In the genomic region with DNA sequence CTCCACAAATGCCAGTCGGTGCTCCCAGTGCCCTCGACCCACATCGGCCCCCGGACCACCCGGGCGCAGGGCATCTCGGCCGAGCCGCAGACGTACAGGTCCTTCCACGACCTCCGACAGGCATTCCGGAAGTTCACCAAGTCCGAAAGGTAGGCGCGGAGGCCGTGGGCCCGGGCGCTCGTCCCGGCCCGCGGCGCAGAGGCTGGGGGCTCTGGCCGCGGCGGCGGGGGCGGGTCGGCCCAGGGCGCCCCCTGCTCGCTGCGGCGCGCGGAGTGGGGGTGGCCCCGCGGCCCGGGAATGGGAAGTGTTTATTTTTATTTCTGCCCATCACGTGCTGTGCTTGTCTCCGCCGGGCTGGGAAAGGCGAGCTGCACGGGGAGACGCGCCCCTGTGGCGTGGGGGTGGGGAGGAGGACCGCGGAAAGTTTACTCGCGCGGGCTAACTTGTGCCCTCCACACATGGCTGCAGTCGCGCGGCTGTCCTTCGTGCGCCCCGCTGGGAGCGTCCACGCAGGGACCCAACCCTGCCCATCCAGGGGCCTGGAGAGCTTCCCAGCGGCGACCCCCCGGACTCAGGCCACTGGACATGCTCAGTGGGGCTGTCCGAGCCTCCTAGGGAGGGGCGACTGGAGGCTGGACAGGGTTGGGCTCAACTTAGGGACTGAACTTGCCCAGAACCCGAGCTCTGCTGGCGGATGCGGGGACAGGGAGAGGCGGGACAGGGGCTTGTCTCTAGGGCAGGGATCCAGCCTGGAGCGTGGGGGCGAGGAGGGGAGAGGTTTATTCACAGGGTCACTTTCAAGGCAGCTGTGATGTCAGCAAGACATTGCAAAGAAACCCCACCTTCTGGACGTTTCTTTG, we compare ENCODE assay signal across 8 cellular contexts.
DNase-seq lines count a peak whose midpoint lies in the region; ATAC-seq and TF ChIP-seq lines count a peak whose summit lies in the region.

No MANE protein-coding gene starts in this region.

- H3K4me1 ChIP-seq in left lung (no peaks in the 10 kb centered on the region), thymus (ENCODE audit: control insufficient read depth, insufficient read depth, low read length) (no peaks in the 10 kb centered on the region)

- peak overlapping the region; percentile 82 to 94 for H3K27ac ChIP-seq in left lung
- H3K27ac ChIP-seq in thymus (ENCODE audit: low read depth), result no peak overlapping the region

- intact Hi-C loops in activated CD4-positive, alpha-beta T cell treated with anti-CD3 and anti-CD28 coated beads, Interleukin-2, amount 10 ng/mL, durations not matched to agents 24 days and 14 days (cut with micrococcal nuclease), result loop anchor here (10.0 kb wide), 1 partner anchor 1377 kb away; the partner anchor contains the start of genes CHAT and SLC18A3
- intact Hi-C loops in left lung (cut with DNase I), result no loop called here

- no peaks in the 10 kb centered on the region for H3K36me3 Mint-ChIP-seq in activated CD4-positive, alpha-beta T cell treated with anti-CD3 and anti-CD28 coated beads, Interleukin-2, amount 10 ng/mL, durations not matched to agents 24 days and 14 days (ENCODE audit: low read depth)

- no peak for DNase-seq in activated CD4-positive, alpha-beta T cell treated with anti-CD3 and anti-CD28 coated beads, Interleukin-2, amount 10 ng/mL, durations not matched to agents 24 days and 14 days
- DNase-seq in activated CD4-positive, alpha-beta T cell treated with anti-CD3 and anti-CD28 coated beads for 4 hours, result no peak
- DNase-seq in cerebellar cortex (ENCODE audit: low spot score) (peak; percentile 46), left lung (peak; percentile 61 to 83)
- no peak for DNase-seq in NK-92 treated with Interleukin-12 subunit alpha and Interleukin-12 subunit beta, amount 100 ng/mL, for 24 hours (lab: John Stamatoyannopoulos, UW)
- no peak for DNase-seq in activated effector memory CD4-positive, alpha-beta T cell treated with Interleukin-2 at 50 U/mL for 16 hours

- TF ChIP-seq CTCF in left lung (IDR thresholded peaks at IDR 0.05), result no peak

- peak overlapping the region; percentile 67 for H3K4me3 Mint-ChIP-seq in activated CD4-positive, alpha-beta T cell treated with anti-CD3 and anti-CD28 coated beads, Interleukin-2, amount 10 ng/mL, durations not matched to agents 24 days and 14 days

- no peaks in the 10 kb centered on the region for H3K9me3 ChIP-seq in left lung
- peaks cover 2% of the 10 kb centered on the region for H3K9me3 ChIP-seq in thymus (ENCODE audit: control insufficient read depth)

- no peak overlapping the region for H3K27ac Mint-ChIP-seq in activated CD4-positive, alpha-beta T cell treated with anti-CD3 and anti-CD28 coated beads, Interleukin-2, amount 10 ng/mL, durations not matched to agents 24 days and 14 days

- peaks cover 44% of the 10 kb centered on the region for H3K27me3 Mint-ChIP-seq in activated CD4-positive, alpha-beta T cell treated with anti-CD3 and anti-CD28 coated beads, Interleukin-2, amount 10 ng/mL, durations not matched to agents 24 days and 14 days

- H3K4me3 ChIP-seq in left lung, result peak overlapping the region; percentile 52 to 63
- H3K4me3 ChIP-seq in thymus (ENCODE audit: low read length), result peak overlapping the region; percentile 39

- 2% methylated on average over 72 of the region's 72 CpGs for WGBS in thymus

- ATAC-seq in left lung, result peak; percentile 59
- no peak for ATAC-seq in GM21529 (IDR thresholded peaks at IDR 0.05; ENCODE audit: unreplicated experiment)

- H3K36me3 ChIP-seq in left lung (no peaks in the 10 kb centered on the region), thymus (ENCODE audit: control insufficient read depth, insufficient read depth) (no peaks in the 10 kb centered on the region)

- peaks cover 6% of the 10 kb centered on the region for H3K4me1 Mint-ChIP-seq in activated CD4-positive, alpha-beta T cell treated with anti-CD3 and anti-CD28 coated beads, Interleukin-2, amount 10 ng/mL, durations not matched to agents 24 days and 14 days

- H3K27me3 ChIP-seq in left lung (peaks cover 0 to 59% of the 10 kb centered on the region in 2 donors), thymus (ENCODE audit: control insufficient read depth, insufficient read depth) (peaks cover 37% of the 10 kb centered on the region)

- no peaks in the 10 kb centered on the region for H3K9me3 Mint-ChIP-seq in activated CD4-positive, alpha-beta T cell treated with anti-CD3 and anti-CD28 coated beads, Interleukin-2, amount 10 ng/mL, durations not matched to agents 24 days and 14 days

Comparison
In these comparisons a context has a peak if more than half of its experiments do, and no peak if none do; other contexts are left out.
1. DNase-seq: peak in cerebellar cortex (single experiment) and left lung (2 of 2); none in activated CD4-positive, alpha-beta T cell treated with anti-CD3 and anti-CD28 coated beads, Interleukin-2, amount 10 ng/mL, durations not matched to agents 24 days and 14 days (single experiment), activated CD4-positive, alpha-beta T cell treated with anti-CD3 and anti-CD28 coated beads for 4 hours (0 of 2), NK-92 treated with Interleukin-12 subunit alpha and Interleukin-12 subunit beta, amount 100 ng/mL, for 24 hours (single experiment) and activated effector memory CD4-positive, alpha-beta T cell treated with Interleukin-2 at 50 U/mL for 16 hours (single experiment).